11 cellular contexts compared by ENCODE assay signal in the genomic region with DNA sequence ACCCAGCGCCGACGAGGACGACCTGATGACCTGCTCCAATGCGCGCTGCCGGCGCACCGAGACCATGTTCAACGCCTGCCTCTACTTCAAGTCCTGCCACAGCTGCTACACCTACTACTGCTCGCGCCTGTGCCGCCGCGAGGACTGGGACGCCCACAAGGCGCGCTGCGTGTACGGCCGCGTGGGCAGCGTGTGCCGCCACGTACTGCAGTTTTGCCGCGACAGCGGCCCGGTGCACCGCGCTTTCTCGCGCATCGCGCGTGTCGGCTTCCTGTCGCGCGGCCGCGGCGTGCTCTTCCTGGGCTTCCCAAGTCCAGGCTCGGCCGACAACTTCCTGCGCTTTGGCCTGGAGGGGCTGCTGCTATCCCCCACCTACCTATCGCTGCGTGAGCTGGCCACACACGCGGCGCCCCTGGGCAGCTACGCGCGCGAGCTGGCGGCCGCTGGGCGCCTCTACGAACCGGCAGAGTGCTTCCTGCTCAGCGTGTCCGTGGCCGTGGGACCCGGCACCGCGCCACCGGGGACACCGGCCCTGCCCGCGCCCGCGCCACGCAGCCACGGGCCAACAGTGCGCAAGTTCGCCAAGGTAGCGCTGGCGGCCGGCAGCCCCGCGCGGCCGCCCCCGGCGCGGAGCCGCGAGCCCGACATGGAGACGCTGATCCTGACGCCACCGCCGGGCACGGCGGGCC. TPM values are rescaled to one million over a fixed set of nuclear protein-coding genes. Genes with fewer than 3 reads are reported as not detected.
DNase-seq lines count a peak whose midpoint lies in the region; ATAC-seq and TF ChIP-seq lines count a peak whose summit lies in the region.
"Had no signal": no experiment of that assay in that cellular context is flagged by ENCODE, and none has a peak within 500 bp of the region (broad histone marks: within the 10 kb centered on the region; RNA-seq: fewer than 3 reads in every experiment).

No MANE protein-coding gene starts in this region.

- TF ChIP-seq POLR2A in vagina (IDR thresholded peaks at IDR 0.05), result no peak

- H3K36me3 ChIP-seq in mesenchymal stem cell (ENCODE audit: control insufficient read depth in 1 of 2, insufficient read depth in 2 of 2, low read depth in 1 of 2, low read length in 2 of 2) (peaks cover 0 to 52% of the 10 kb centered on the region in 2 experiments), vagina (no peaks in the 10 kb centered on the region)

- peaks cover 24% of the 10 kb centered on the region for H3K79me1 ChIP-seq in mesenchymal stem cell (replicated peaks; ENCODE audit: low read length, poor library complexity, severe bottlenecking)

- no peak overlapping the region for H2BK120ac ChIP-seq in mesenchymal stem cell (ENCODE audit: low read depth, low read length)

- H3K27me3 Mint-ChIP-seq in activated naive CD8-positive, alpha-beta T cell treated with anti-CD3 and anti-CD28 coated beads, Interleukin-2, amount 10 ng/mL, durations not matched to agents 7 days and 5 days, result peaks cover 10% of the 10 kb centered on the region

- no peak overlapping the region for H2BK5ac ChIP-seq in mesenchymal stem cell (ENCODE audit: low read depth, low read length, poor library complexity, severe bottlenecking)

- no peak overlapping the region for H2AFZ ChIP-seq in mesenchymal stem cell (ENCODE audit: low read depth, low read length)

- H3K27ac Mint-ChIP-seq in activated naive CD8-positive, alpha-beta T cell treated with anti-CD3 and anti-CD28 coated beads, Interleukin-2, amount 10 ng/mL, durations not matched to agents 7 days and 5 days, result peak overlapping the region; percentile 56

- H3K4me3 Mint-ChIP-seq in activated naive CD8-positive, alpha-beta T cell treated with anti-CD3 and anti-CD28 coated beads, Interleukin-2, amount 10 ng/mL, durations not matched to agents 7 days and 5 days, result no peak overlapping the region

- no peak overlapping the region for H3K27ac ChIP-seq in mesenchymal stem cell (ENCODE audit: low read length, poor library complexity, severe bottlenecking)
- H3K27ac ChIP-seq in vagina, result no peak overlapping the region

- peak overlapping the region; percentile 79 to 96 for H3K18ac ChIP-seq in mesenchymal stem cell (ENCODE audit: low read depth in 1 of 2, low read length in 2 of 2)

- peak overlapping the region in 1 of 2 experiments; percentile 86 for H3K23ac ChIP-seq in mesenchymal stem cell (ENCODE audit: low read length in 2 of 2)

- no peak overlapping the region for H2BK15ac ChIP-seq in mesenchymal stem cell (ENCODE audit: low read depth, poor library complexity, severe bottlenecking)

- H2AK5ac ChIP-seq in mesenchymal stem cell (ENCODE audit: low read length, severe bottlenecking), result no peak overlapping the region

- peaks cover 9% of the 10 kb centered on the region for H3K4me1 Mint-ChIP-seq in activated naive CD8-positive, alpha-beta T cell treated with anti-CD3 and anti-CD28 coated beads, Interleukin-2, amount 10 ng/mL, durations not matched to agents 7 days and 5 days

- H3K4me1 ChIP-seq in mesenchymal stem cell (ENCODE audit: control insufficient read depth, insufficient read depth, low read depth, low read length), result peaks cover 52% of the 10 kb centered on the region
- peaks cover 74% of the 10 kb centered on the region for H3K4me1 ChIP-seq in vagina

- H4K8ac ChIP-seq in mesenchymal stem cell (ENCODE audit: low read length), result peak overlapping the region; percentile 78

- no peaks in the 10 kb centered on the region for H3K9me3 ChIP-seq in mesenchymal stem cell (ENCODE audit: control insufficient read depth, low read length)
- H3K9me3 ChIP-seq in vagina, result no peaks in the 10 kb centered on the region
- H3K9me3 ChIP-seq: HAP-1 had no signal

- 20% methylated on average over 77 of the region's 95 CpGs for WGBS in mesenchymal stem cell

- ATAC-seq in activated naive CD8-positive, alpha-beta T cell treated with anti-CD3 and anti-CD28 coated beads, Interleukin-2, amount 10 ng/mL, durations not matched to agents 7 days and 5 days (ENCODE audit: low read depth), result no peak
- ATAC-seq in HG03039 (IDR thresholded peaks at IDR 0.05; ENCODE audit: unreplicated experiment) (no peak), GM21423 (IDR thresholded peaks at IDR 0.05; ENCODE audit: unreplicated experiment) (no peak)

- peak in 2 of 3 experiments; percentile 20 to 38 for DNase-seq in stimulated activated CD4-positive, alpha-beta T cell treated with anti-CD3 and anti-CD28 coated beads, TNF-alpha, amount 100 ng/mL, for 4 hours (ENCODE audit: low read depth in 3 of 3)
- DNase-seq in stimulated activated CD4-positive, alpha-beta T cell treated with anti-CD3 and anti-CD28 coated beads, Interleukin-4, amount 100 ng/mL, for 24 hours, result no peak
- no peak for DNase-seq in activated naive CD8-positive, alpha-beta T cell treated with anti-CD3 and anti-CD28 coated beads, Interleukin-2, amount 10 ng/mL, durations not matched to agents 7 days and 5 days
- DNase-seq in mesenchymal stem cell, result no peak
- DNase-seq in vagina (ENCODE audit: extremely low spot score in 2 of 2), result no peak
- DNase-seq in inferior parietal cortex (ENCODE audit: extremely low spot score), result no peak
- DNase-seq: immature natural killer cell, NCI-H1436 treated with DMSO at 0.1 percent for 48 hours had no signal

- peaks cover 0 to 22% of the 10 kb centered on the region in 2 experiments for H3K27me3 ChIP-seq in mesenchymal stem cell (ENCODE audit: control insufficient read depth in 1 of 2, insufficient read depth in 1 of 2, low read length in 2 of 2)
- H3K27me3 ChIP-seq in vagina, result peaks cover 21% of the 10 kb centered on the region

- intact Hi-C loops in vagina (cut with DNase I), result no loop called here

- peaks cover 1% of the 10 kb centered on the region for H3K36me3 Mint-ChIP-seq in activated naive CD8-positive, alpha-beta T cell treated with anti-CD3 and anti-CD28 coated beads, Interleukin-2, amount 10 ng/mL, durations not matched to agents 7 days and 5 days

- no peak overlapping the region for H3K4me2 ChIP-seq in mesenchymal stem cell (ENCODE audit: low read length, poor library complexity, severe bottlenecking)

- no peak overlapping the region for H3K9ac ChIP-seq in mesenchymal stem cell (ENCODE audit: low read length)

- H2BK12ac ChIP-seq in mesenchymal stem cell (ENCODE audit: low read length in 2 of 2), result peak overlapping the region in 1 of 2 experiments; percentile 52

- H3K9me3 Mint-ChIP-seq in activated naive CD8-positive, alpha-beta T cell treated with anti-CD3 and anti-CD28 coated beads, Interleukin-2, amount 10 ng/mL, durations not matched to agents 7 days and 5 days, result no peaks in the 10 kb centered on the region
- H3K9me3 Mint-ChIP-seq: immature natural killer cell had no signal

- no peak for TF ChIP-seq CTCF in vagina (IDR thresholded peaks at IDR 0.05)

- H3K4me3 ChIP-seq in mesenchymal stem cell (ENCODE audit: insufficient read depth in 1 of 2, low read depth in 1 of 2, low read length in 2 of 2), result peak overlapping the region in 1 of 2 experiments; percentile 35
- peak overlapping the region; percentile 71 to 72 for H3K4me3 ChIP-seq in vagina
- H3K4me3 ChIP-seq: HAP-1 had no signal

- H3K4ac ChIP-seq in mesenchymal stem cell (ENCODE audit: low read depth in 1 of 2, low read length in 2 of 2), result peak overlapping the region; percentile 60 to 76

- peak overlapping the region; percentile 70 for H4K91ac ChIP-seq in mesenchymal stem cell (ENCODE audit: low read length)

- POLR2A ChIA-PET in activated naive CD8-positive, alpha-beta T cell treated with anti-CD3 and anti-CD28 coated beads, Interleukin-2, amount 10 ng/mL, durations not matched to agents 7 days and 5 days (lab: Charles Lee), result interaction anchor here (1.2 to 3.0 kb wide), 5 partner anchors 36 to 98 kb away, joined by 5 to 29 read pairs (median 12); partner anchors contain the start of genes FBXW5, RABL6 and TRAF2

- H3K14ac ChIP-seq in mesenchymal stem cell (ENCODE audit: low read length in 2 of 2), result peak overlapping the region in 1 of 2 experiments; percentile 77

RNA-seq across cellular contexts. Expression of gene PHPT1, which starts 2.7 kb away (rescaled TPM):
- total RNA-seq in activated naive CD8-positive, alpha-beta T cell treated with anti-CD3 and anti-CD28 coated beads, Interleukin-2, amount 10 ng/mL, durations not matched to agents 7 days and 5 days, result 10 to 100 TPM; 80.5 to 89.0 TPM
- 179 TPM for polyA plus RNA-seq in mesenchymal stem cell (2013, experiment 1 of 2)
- polyA plus RNA-seq in mesenchymal stem cell (2013, experiment 2 of 2), result 179 TPM
- 38.1 TPM for total RNA-seq in vagina

RNA-seq across cellular contexts. Expression of gene AJM1, which starts 4.2 kb away (rescaled TPM):
- total RNA-seq in activated naive CD8-positive, alpha-beta T cell treated with anti-CD3 and anti-CD28 coated beads, Interleukin-2, amount 10 ng/mL, durations not matched to agents 7 days and 5 days, result 1 to 10 TPM; 6.6 to 6.7 TPM
- polyA plus RNA-seq in mesenchymal stem cell (2013, experiment 1 of 2), result 2.3 TPM
- 2.4 TPM for polyA plus RNA-seq in mesenchymal stem cell (2013, experiment 2 of 2)
- total RNA-seq in vagina, result 1.2 TPM

RNA-seq across cellular contexts. Expression of gene MAMDC4, which starts 5.6 kb away (rescaled TPM):
- 10 to 100 TPM; 16.6 to 18.0 TPM for total RNA-seq in activated naive CD8-positive, alpha-beta T cell treated with anti-CD3 and anti-CD28 coated beads, Interleukin-2, amount 10 ng/mL, durations not matched to agents 7 days and 5 days
- polyA plus RNA-seq in mesenchymal stem cell (2013, experiment 1 of 2), result 1.6 TPM
- 2.1 TPM for polyA plus RNA-seq in mesenchymal stem cell (2013, experiment 2 of 2)
- total RNA-seq in vagina, result 3.2 TPM

RNA-seq across cellular contexts. Expression of gene EDF1, which starts 19.6 kb away (rescaled TPM):
- 100 to 1,000 TPM; 289 to 297 TPM for total RNA-seq in activated naive CD8-positive, alpha-beta T cell treated with anti-CD3 and anti-CD28 coated beads, Interleukin-2, amount 10 ng/mL, durations not matched to agents 7 days and 5 days
- 391 TPM for polyA plus RNA-seq in mesenchymal stem cell (2013, experiment 1 of 2)
- polyA plus RNA-seq in mesenchymal stem cell (2013, experiment 2 of 2), result 389 TPM
- total RNA-seq in vagina, result 257 TPM

RNA-seq across cellular contexts. Expression of gene RABL6, which starts 38.8 kb away (rescaled TPM):
- total RNA-seq in activated naive CD8-positive, alpha-beta T cell treated with anti-CD3 and anti-CD28 coated beads, Interleukin-2, amount 10 ng/mL, durations not matched to agents 7 days and 5 days, result 10 to 100 TPM; 91.1 to 98.4 TPM
- 74.0 TPM for polyA plus RNA-seq in mesenchymal stem cell (2013, experiment 1 of 2)
- 70.6 TPM for polyA plus RNA-seq in mesenchymal stem cell (2013, experiment 2 of 2)
- 31.7 TPM for total RNA-seq in vagina

Comparison
In these comparisons a context has a peak if more than half of its experiments do, and no peak if none do; other contexts are left out.
1. DNase-seq: peak in stimulated activated CD4-positive, alpha-beta T cell treated with anti-CD3 and anti-CD28 coated beads, TNF-alpha, amount 100 ng/mL, for 4 hours (2 of 3); none in stimulated activated CD4-positive, alpha-beta T cell treated with anti-CD3 and anti-CD28 coated beads, Interleukin-4, amount 100 ng/mL, for 24 hours (single experiment), activated naive CD8-positive, alpha-beta T cell treated with anti-CD3 and anti-CD28 coated beads, Interleukin-2, amount 10 ng/mL, durations not matched to agents 7 days and 5 days (single experiment), mesenchymal stem cell (single experiment), vagina (0 of 2) and inferior parietal cortex (single experiment).